ENCODE assay signal across 28 cellular contexts in the genomic region with DNA sequence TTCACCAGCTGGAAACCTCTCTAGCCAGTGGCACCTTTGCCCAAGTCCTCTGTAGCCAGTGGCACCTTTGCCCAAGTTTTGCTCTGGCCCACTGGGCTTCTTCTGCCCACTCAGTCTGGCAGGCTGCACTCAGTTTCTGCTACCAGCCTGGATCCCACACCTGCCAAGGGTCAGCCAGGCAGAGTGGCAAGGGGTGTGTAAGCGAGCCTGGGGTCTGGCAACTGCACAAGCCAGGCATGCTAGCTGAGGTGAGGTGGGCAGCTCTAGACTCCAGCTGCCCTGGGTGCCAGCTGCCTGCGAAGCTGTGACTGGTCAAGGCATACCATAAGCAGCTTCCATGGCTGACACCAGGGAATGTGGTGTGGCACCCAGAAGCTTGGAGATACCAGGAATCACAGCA.
"Had no signal": no experiment of that assay in that cellular context is flagged by ENCODE, and none has a peak within 500 bp of the region (broad histone marks: within the 10 kb centered on the region; RNA-seq: fewer than 3 reads in every experiment).

No MANE protein-coding gene starts in this region.

- H3K27ac ChIP-seq: brain microvascular endothelial cell, epithelial cell of prostate, WERI-Rb-1 had no signal

- ATAC-seq: activated CD4-positive, CD25-positive, alpha-beta regulatory T cell treated with anti-CD3 and anti-CD28 coated beads, Interleukin-2, amount 50 U/mL, for 24 hours; activated CD8-positive, alpha-beta T cell treated with anti-CD3 and anti-CD28 coated beads for 36 hours; activated T-helper 17 cell treated with anti-CD3 and anti-CD28 coated beads, Interleukin-2, amount 50 U/mL, for 72 hours; T-helper 17 cell had no signal

- DNase-seq: activated B cell treated with CpG ODN at 0.5 μM for 24 hours; activated CD4-positive, alpha-beta T cell treated with anti-CD3 and anti-CD28 coated beads for 48 hours; activated CD4-positive, alpha-beta T cell treated with anti-CD3 and anti-CD28 coated beads, Interleukin-2, amount 50 U/mL, for 1 hour; activated CD4-positive, alpha-beta T cell treated with anti-CD3 and anti-CD28 coated beads, Interleukin-2, amount 50 U/mL, for 48 hours; activated CD8-positive, alpha-beta memory T cell treated with anti-CD3 and anti-CD28 coated beads for 24 hours; activated CD8-positive, alpha-beta T cell treated with anti-CD3 and anti-CD28 coated beads for 36 hours; activated effector memory CD4-positive, alpha-beta T cell treated with Interleukin-2 at 50 U/mL for 16 hours; activated gamma-delta T cell treated with Interleukin-2 at 50 U/mL for 16 hours; activated naive CD4-positive, alpha-beta T cell treated with anti-CD3 and anti-CD28 coated beads, Interleukin-2, amount 50 U/mL, for 16 hours; activated naive CD4-positive, alpha-beta T cell treated with Interleukin-2 at 50 U/mL for 16 hours; activated T-cell treated with anti-CD3 and anti-CD28 coated beads, Interleukin-2, amount 50 U/mL, for 4 hours; amniotic stem cell; anterior cingulate cortex; brain microvascular endothelial cell; cortex of kidney; effector CD8-positive, alpha-beta T cell; foreskin fibroblast; SW 1271; T-helper 1 cell; T-helper 17 cell; T1000; WERI-Rb-1 had no signal

- H3K36me3 Mint-ChIP-seq: activated naive CD8-positive, alpha-beta T cell had no signal

- H3K27me3 Mint-ChIP-seq: activated B cell treated with CpG ODN at 0.5 μM for 24 hours; activated CD8-positive, alpha-beta T cell treated with anti-CD3 and anti-CD28 coated beads for 36 hours; activated naive CD8-positive, alpha-beta T cell; central memory CD8-positive, alpha-beta T cell; T-helper 17 cell had no signal

- H3K4me1 Mint-ChIP-seq: activated B cell treated with CpG ODN at 0.5 μM for 24 hours; activated T-helper 17 cell treated with anti-CD3 and anti-CD28 coated beads, Interleukin-2, amount 50 U/mL, for 72 hours; central memory CD8-positive, alpha-beta T cell; T-helper 17 cell had no signal

- H3K9me3 Mint-ChIP-seq: activated B cell treated with CpG ODN at 0.5 μM for 24 hours; activated CD8-positive, alpha-beta T cell treated with anti-CD3 and anti-CD28 coated beads for 36 hours; activated T-cell treated with anti-CD3 and anti-CD28 coated beads, Interleukin-2, amount 50 U/mL, for 4 hours; T-helper 2 cell treated with Interferon-gamma antibody and Interleukin-4, amounts not matched to agents 5 μg/mL and 100 μg/mL, for 36 hours had no signal

- H3K36me3 ChIP-seq: brain microvascular endothelial cell, WERI-Rb-1 had no signal

- H3K27me3 ChIP-seq: brain microvascular endothelial cell had no signal

- H3K27ac Mint-ChIP-seq: activated B cell treated with CpG ODN at 0.5 μM for 24 hours; activated CD8-positive, alpha-beta T cell treated with anti-CD3 and anti-CD28 coated beads for 36 hours; activated naive CD8-positive, alpha-beta T cell; activated T-helper 17 cell treated with anti-CD3 and anti-CD28 coated beads, Interleukin-2, amount 50 U/mL, for 72 hours; T-helper 17 cell; T-helper 2 cell treated with Interferon-gamma antibody and Interleukin-4, amounts not matched to agents 5 μg/mL and 100 μg/mL, for 36 hours had no signal

- H3K4me3 Mint-ChIP-seq: activated B cell treated with CpG ODN at 0.5 μM for 24 hours; activated CD8-positive, alpha-beta T cell treated with anti-CD3 and anti-CD28 coated beads for 36 hours; activated naive CD8-positive, alpha-beta T cell; activated T-cell treated with anti-CD3 and anti-CD28 coated beads, Interleukin-2, amount 50 U/mL, for 4 hours; activated T-helper 17 cell treated with anti-CD3 and anti-CD28 coated beads, Interleukin-2, amount 50 U/mL, for 72 hours; central memory CD8-positive, alpha-beta T cell; T-helper 17 cell; T-helper 2 cell treated with Interferon-gamma antibody and Interleukin-4, amounts not matched to agents 5 μg/mL and 100 μg/mL, for 36 hours had no signal
